ENCODE assay signal across 19 cellular contexts in genomic region chr16:85256190-85256739, GRCh38.
"Had no signal": no experiment of that assay in that cellular context is flagged by ENCODE, and none has a peak within 500 bp of the region (broad histone marks: within the 10 kb centered on the region; RNA-seq: fewer than 3 reads in every experiment).

No MANE protein-coding gene starts in this region.

- H3K4me3 ChIP-seq: left lung, lung, sigmoid colon, smooth muscle cell, upper lobe of left lung had no signal

- H3K36me3 Mint-ChIP-seq: activated naive CD4-positive, alpha-beta T cell treated with anti-CD3 and anti-CD28 coated beads, Interleukin-2, amount 10 ng/mL, durations not matched to agents 7 days and 5 days; brain; immature natural killer cell; naive B cell; WTC11 had no signal

- H3K27me3 Mint-ChIP-seq: activated CD4-positive, alpha-beta T cell treated with anti-CD3 and anti-CD28 coated beads for 36 hours had no signal

- H3K4me2 ChIP-seq: smooth muscle cell had no signal

- H3K9me3 ChIP-seq: left lung, sigmoid colon, upper lobe of left lung had no signal

- DNase-seq: activated CD4-positive, alpha-beta T cell treated with anti-CD3 and anti-CD28 coated beads for 36 hours; activated CD4-positive, alpha-beta T cell treated with anti-CD3 and anti-CD28 coated beads, Interleukin-2, amount 50 U/mL, for 4 hours; activated effector memory CD4-positive, alpha-beta T cell treated with anti-CD3 and anti-CD28 coated beads, Interleukin-2, amount 50 U/mL, for 16 hours; activated naive CD4-positive, alpha-beta T cell treated with anti-CD3 and anti-CD28 coated beads, Interleukin-2, amount 10 ng/mL, durations not matched to agents 7 days and 5 days; activated T-cell treated with anti-CD3 and anti-CD28 coated beads, Interleukin-2, amount 50 U/mL, for 72 hours; immature natural killer cell; naive B cell; sigmoid colon; stimulated activated CD4-positive, alpha-beta T cell treated with anti-CD3 and anti-CD28 coated beads, Interleukin-4, amount 100 ng/mL, for 1 hour; stimulated activated naive CD4-positive, alpha-beta T cell; T1000; upper lobe of left lung had no signal

- H3K36me3 ChIP-seq: left lung, sigmoid colon, upper lobe of left lung had no signal

- H3K4me3 Mint-ChIP-seq: activated CD4-positive, alpha-beta T cell treated with anti-CD3 and anti-CD28 coated beads for 36 hours; activated naive CD4-positive, alpha-beta T cell treated with anti-CD3 and anti-CD28 coated beads, Interleukin-2, amount 10 ng/mL, durations not matched to agents 7 days and 5 days; activated T-cell treated with anti-CD3 and anti-CD28 coated beads, Interleukin-2, amount 50 U/mL, for 72 hours; brain; immature natural killer cell; naive B cell; T-helper 1 cell treated with Interleukin-12 subunit alpha and Interleukin-12 subunit beta and Interleukin-4 antibody, amounts not matched to agents 30 μg/mL and 1 μg/mL, for 36 hours; WTC11 had no signal

- H3K27ac Mint-ChIP-seq: activated CD4-positive, alpha-beta T cell treated with anti-CD3 and anti-CD28 coated beads for 36 hours; activated naive CD4-positive, alpha-beta T cell treated with anti-CD3 and anti-CD28 coated beads, Interleukin-2, amount 10 ng/mL, durations not matched to agents 7 days and 5 days; activated T-cell treated with anti-CD3 and anti-CD28 coated beads, Interleukin-2, amount 50 U/mL, for 72 hours; immature natural killer cell; T-helper 1 cell treated with Interleukin-12 subunit alpha and Interleukin-12 subunit beta and Interleukin-4 antibody, amounts not matched to agents 30 μg/mL and 1 μg/mL, for 36 hours had no signal

- H3K27me3 ChIP-seq: sigmoid colon had no signal

- H3K4me1 Mint-ChIP-seq: activated CD4-positive, alpha-beta T cell treated with anti-CD3 and anti-CD28 coated beads for 36 hours; WTC11 had no signal

- H3K27ac ChIP-seq: left lung, sigmoid colon, upper lobe of left lung had no signal

- H3K9me3 Mint-ChIP-seq: activated naive CD4-positive, alpha-beta T cell treated with anti-CD3 and anti-CD28 coated beads, Interleukin-2, amount 10 ng/mL, durations not matched to agents 7 days and 5 days; activated T-cell treated with anti-CD3 and anti-CD28 coated beads, Interleukin-2, amount 50 U/mL, for 72 hours; immature natural killer cell; naive B cell; T-helper 1 cell treated with Interleukin-12 subunit alpha and Interleukin-12 subunit beta and Interleukin-4 antibody, amounts not matched to agents 30 μg/mL and 1 μg/mL, for 36 hours; WTC11 had no signal

- ATAC-seq: activated CD4-positive, alpha-beta T cell treated with anti-CD3 and anti-CD28 coated beads for 36 hours; activated T-cell treated with anti-CD3 and anti-CD28 coated beads, Interleukin-2, amount 50 U/mL, for 72 hours; left lung; WTC11 had no signal

- FAIRE-seq: endometrium had no signal

- H3K4me1 ChIP-seq: left lung had no signal
